1 cellular context compared by ENCODE assay signal in the genomic region with DNA sequence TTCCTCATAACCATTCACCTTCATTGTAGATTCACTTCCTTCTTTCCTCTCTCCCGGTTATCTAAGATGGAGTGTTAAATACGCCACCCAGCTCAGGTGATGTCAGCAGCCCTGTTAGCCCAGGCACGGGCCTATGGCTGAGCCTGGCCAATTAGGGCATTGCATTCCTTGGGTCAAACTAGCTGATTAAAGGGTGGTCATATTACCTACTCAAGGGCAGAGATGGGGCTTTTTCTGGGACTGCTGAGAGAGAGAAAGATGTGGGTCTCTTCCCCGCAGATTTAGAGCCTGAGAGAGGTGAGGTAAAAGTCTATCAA.
TF ChIP-seq lines count a peak whose summit lies in the region.

No MANE protein-coding gene starts in this region.

TF ChIP-seq in WTC11, 78 proteins besides CTCF, POLR2A, EP300 and RAD21 (continued from another document):
- TF ChIP-seq, protein P1, sequence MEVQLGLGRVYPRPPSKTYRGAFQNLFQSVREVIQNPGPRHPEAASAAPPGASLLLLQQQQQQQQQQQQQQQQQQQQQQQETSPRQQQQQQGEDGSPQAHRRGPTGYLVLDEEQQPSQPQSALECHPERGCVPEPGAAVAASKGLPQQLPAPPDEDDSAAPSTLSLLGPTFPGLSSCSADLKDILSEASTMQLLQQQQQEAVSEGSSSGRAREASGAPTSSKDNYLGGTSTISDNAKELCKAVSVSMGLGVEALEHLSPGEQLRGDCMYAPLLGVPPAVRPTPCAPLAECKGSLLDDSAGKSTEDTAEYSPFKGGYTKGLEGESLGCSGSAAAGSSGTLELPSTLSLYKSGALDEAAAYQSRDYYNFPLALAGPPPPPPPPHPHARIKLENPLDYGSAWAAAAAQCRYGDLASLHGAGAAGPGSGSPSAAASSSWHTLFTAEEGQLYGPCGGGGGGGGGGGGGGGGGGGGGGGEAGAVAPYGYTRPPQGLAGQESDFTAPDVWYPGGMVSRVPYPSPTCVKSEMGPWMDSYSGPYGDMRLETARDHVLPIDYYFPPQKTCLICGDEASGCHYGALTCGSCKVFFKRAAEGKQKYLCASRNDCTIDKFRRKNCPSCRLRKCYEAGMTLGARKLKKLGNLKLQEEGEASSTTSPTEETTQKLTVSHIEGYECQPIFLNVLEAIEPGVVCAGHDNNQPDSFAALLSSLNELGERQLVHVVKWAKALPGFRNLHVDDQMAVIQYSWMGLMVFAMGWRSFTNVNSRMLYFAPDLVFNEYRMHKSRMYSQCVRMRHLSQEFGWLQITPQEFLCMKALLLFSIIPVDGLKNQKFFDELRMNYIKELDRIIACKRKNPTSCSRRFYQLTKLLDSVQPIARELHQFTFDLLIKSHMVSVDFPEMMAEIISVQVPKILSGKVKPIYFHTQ (CRISPR knock-in tag; IDR thresholded peaks at IDR 0.05), result no peak
- TF ChIP-seq ZSCAN18 (CRISPR knock-in tag; IDR thresholded peaks at IDR 0.05), result no peak
- TF ChIP-seq TEAD1 (CRISPR knock-in tag; IDR thresholded peaks at IDR 0.05), result no peak
